In the genomic region with DNA sequence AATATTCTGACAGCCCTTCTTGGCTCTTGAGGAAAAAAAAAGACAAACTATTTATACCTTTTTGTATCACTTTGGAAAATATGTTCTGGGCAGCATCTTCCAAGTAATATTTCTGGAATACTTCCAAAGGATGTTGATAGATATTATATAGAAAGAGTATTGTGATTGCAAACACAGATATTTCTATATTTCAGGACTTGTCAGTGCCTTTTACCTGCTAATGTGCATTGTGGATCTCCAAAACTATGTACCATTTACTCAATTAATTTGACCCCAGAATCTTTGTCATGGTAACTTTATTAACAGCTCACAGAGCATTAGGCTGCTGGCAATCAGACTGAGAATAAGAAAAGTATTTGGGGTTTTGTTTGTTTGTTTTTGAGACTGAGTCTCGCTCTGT, we compare ENCODE assay signal across 9 cellular contexts.
"Had no signal": no experiment of that assay in that cellular context is flagged by ENCODE, and none has a peak within 500 bp of the region (broad histone marks: within the 10 kb centered on the region; RNA-seq: fewer than 3 reads in every experiment).

No MANE protein-coding gene starts in this region.

- H3K36me3 Mint-ChIP-seq: IgD-negative memory B cell had no signal

- H2AFZ ChIP-seq: GM23248 had no signal

- H3K4me1 Mint-ChIP-seq: IgD-negative memory B cell had no signal

- H3K4me3 Mint-ChIP-seq: IgD-negative memory B cell had no signal

- ATAC-seq: HCT116, HepG2 had no signal

- H3K27ac Mint-ChIP-seq: IgD-negative memory B cell had no signal

- H3K9ac ChIP-seq: GM23248 had no signal

- H3K4me3 ChIP-seq: GM23248, HAP-1 had no signal

- FAIRE-seq: HepG2 had no signal

- H3K4me1 ChIP-seq: HAP-1 had no signal

- H3K9me3 ChIP-seq: HAP-1 had no signal

- H3K36me3 ChIP-seq: HAP-1 had no signal

- H3K27ac ChIP-seq: GM23248, HL-60 had no signal

- H3K9me3 Mint-ChIP-seq: IgD-negative memory B cell had no signal

- DNase-seq: GM23248, GOT3, H7, KG1 had no signal
